Comparison of ENCODE assay signal across 1 cellular context in the genomic region with DNA sequence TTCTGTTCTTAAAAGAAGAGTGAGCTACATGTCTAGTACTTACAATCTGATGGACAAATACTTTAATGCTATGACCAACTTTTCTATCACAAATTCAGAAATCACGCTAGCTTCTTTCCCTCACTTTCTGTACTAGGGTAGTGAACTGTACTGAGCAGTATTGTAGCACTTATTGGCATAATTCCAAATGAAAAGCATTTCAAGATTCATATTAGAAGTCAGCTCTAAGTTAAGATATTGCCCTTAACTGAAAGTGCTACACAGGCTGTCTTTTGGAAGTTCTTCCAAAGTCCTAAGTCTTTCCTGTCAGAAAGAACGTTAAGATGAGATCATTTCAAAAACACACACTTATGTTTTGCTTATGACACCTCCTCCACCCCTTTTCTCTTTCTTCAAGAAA.
A peak's percentile ranks its signal among the peaks of the same experiment; 100 is the strongest.
TF ChIP-seq lines count a peak whose summit lies in the region.

No MANE protein-coding gene starts in this region.

TF ChIP-seq in K562, 482 proteins besides CTCF, POLR2A, EP300 and RAD21:
- no peak for TF ChIP-seq FOXP1 (CRISPR knock-in tag; IDR thresholded peaks at IDR 0.05)
- no peak for TF ChIP-seq JUND (IDR thresholded peaks at IDR 0.05; ENCODE audit: borderline replicate concordance, low read depth, low read length)
- no peak for TF ChIP-seq JUND (tag; IDR thresholded peaks at IDR 0.05; ENCODE audit: borderline replicate concordance, low read depth, low read length)
- TF ChIP-seq ZNF584 (CRISPR knock-in tag; IDR thresholded peaks at IDR 0.05; ENCODE audit: low read depth), result no peak
- TF ChIP-seq, protein P1, sequence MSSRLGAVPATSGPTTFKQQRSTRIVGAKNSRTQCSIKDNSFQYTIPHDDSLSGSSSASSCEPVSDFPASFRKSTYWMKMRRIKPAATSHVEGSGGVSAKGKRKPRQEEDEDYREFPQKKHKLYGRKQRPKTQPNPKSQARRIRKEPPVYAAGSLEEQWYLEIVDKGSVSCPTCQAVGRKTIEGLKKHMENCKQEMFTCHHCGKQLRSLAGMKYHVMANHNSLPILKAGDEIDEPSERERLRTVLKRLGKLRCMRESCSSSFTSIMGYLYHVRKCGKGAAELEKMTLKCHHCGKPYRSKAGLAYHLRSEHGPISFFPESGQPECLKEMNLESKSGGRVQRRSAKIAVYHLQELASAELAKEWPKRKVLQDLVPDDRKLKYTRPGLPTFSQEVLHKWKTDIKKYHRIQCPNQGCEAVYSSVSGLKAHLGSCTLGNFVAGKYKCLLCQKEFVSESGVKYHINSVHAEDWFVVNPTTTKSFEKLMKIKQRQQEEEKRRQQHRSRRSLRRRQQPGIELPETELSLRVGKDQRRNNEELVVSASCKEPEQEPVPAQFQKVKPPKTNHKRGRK (tag; IDR thresholded peaks at IDR 0.05), result no peak
- no peak for TF ChIP-seq PYGO2 (tag; IDR thresholded peaks at IDR 0.05)
- no peak for TF ChIP-seq ZNF274 (IDR thresholded peaks at IDR 0.05; ENCODE audit: borderline replicate concordance, low read depth, low read length)
- 0 out of 2 replicates have a peak, but pooled peaks have one; percentile 13 for TF ChIP-seq ATF7 (IDR thresholded peaks at IDR 0.05)
- TF ChIP-seq ZFP36 (IDR thresholded peaks at IDR 0.05; ENCODE audit: low read depth, low read length, partially characterized antibody), result no peak
- TF ChIP-seq HDAC1 (IDR thresholded peaks at IDR 0.05), result no peak
- no peak for TF ChIP-seq TBL1XR1 (IDR thresholded peaks at IDR 0.05; ENCODE audit: low read length in 2 of 2)
- TF ChIP-seq, protein P2, sequence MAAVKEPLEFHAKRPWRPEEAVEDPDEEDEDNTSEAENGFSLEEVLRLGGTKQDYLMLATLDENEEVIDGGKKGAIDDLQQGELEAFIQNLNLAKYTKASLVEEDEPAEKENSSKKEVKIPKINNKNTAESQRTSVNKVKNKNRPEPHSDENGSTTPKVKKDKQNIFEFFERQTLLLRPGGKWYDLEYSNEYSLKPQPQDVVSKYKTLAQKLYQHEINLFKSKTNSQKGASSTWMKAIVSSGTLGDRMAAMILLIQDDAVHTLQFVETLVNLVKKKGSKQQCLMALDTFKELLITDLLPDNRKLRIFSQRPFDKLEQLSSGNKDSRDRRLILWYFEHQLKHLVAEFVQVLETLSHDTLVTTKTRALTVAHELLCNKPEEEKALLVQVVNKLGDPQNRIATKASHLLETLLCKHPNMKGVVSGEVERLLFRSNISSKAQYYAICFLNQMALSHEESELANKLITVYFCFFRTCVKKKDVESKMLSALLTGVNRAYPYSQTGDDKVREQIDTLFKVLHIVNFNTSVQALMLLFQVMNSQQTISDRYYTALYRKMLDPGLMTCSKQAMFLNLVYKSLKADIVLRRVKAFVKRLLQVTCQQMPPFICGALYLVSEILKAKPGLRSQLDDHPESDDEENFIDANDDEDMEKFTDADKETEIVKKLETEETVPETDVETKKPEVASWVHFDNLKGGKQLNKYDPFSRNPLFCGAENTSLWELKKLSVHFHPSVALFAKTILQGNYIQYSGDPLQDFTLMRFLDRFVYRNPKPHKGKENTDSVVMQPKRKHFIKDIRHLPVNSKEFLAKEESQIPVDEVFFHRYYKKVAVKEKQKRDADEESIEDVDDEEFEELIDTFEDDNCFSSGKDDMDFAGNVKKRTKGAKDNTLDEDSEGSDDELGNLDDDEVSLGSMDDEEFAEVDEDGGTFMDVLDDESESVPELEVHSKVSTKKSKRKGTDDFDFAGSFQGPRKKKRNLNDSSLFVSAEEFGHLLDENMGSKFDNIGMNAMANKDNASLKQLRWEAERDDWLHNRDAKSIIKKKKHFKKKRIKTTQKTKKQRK (IDR thresholded peaks at IDR 0.05; ENCODE audit: borderline replicate concordance, low read depth, low read length), result no peak
- no peak for TF ChIP-seq XRCC3 (IDR thresholded peaks at IDR 0.05)
- TF ChIP-seq NFIC (IDR thresholded peaks at IDR 0.05), result peak; percentile 76
- TF ChIP-seq FOSL1 (tag; conservative IDR thresholded peaks at IDR 0.05), result no peak
